26 cellular contexts compared by ENCODE assay signal in genomic region chr5:177265395-177265794, GRCh38. TPM values are rescaled to one million over a fixed set of nuclear protein-coding genes. Genes with fewer than 3 reads are reported as not detected.
DNase-seq lines count a peak whose midpoint lies in the region; ATAC-seq, FAIRE-seq and TF ChIP-seq lines count a peak whose summit lies in the region.
"Had no signal": no experiment of that assay in that cellular context is flagged by ENCODE, and none has a peak within 500 bp of the region (broad histone marks: within the 10 kb centered on the region; RNA-seq: fewer than 3 reads in every experiment).

No MANE protein-coding gene starts in this region.

- no peak for TF ChIP-seq CTCF in K562 (IDR thresholded peaks at IDR 0.05 in 2 of 3, conservative IDR thresholded peaks at IDR 0.05 in 1 of 3; ENCODE audit: insufficient read depth in 2 of 3, low read depth in 1 of 3, low read length in 3 of 3)
- no peak for TF ChIP-seq CTCF in esophagus muscularis mucosa (IDR thresholded peaks at IDR 0.05)

- TF ChIP-seq RAD21 in K562 (CRISPR knock-in tag; conservative IDR thresholded peaks at IDR 0.05 in 1 of 2, IDR thresholded peaks at IDR 0.05 in 1 of 2) = no peak

- TF ChIP-seq EP300 in K562 (IDR thresholded peaks at IDR 0.05; ENCODE audit: low read length) (no peak), esophagus muscularis mucosa (IDR thresholded peaks at IDR 0.05) (no peak)

- H3K4me3 ChIP-seq in right cardiac atrium (ENCODE audit: low read length) (no peak overlapping the region), K562 (no peak overlapping the region), esophagus muscularis mucosa (no peak overlapping the region)
- H3K4me3 ChIP-seq: A549; BLaER1 treated with 17β-estradiol and CSF1 and Interleukin-3, amounts not matched to agents 10 nM and 100 nM; GM12878; HAP-1 had no signal

- TF ChIP-seq POLR2A in K562 (conservative IDR thresholded peaks at IDR 0.05) (no peak), esophagus muscularis mucosa (IDR thresholded peaks at IDR 0.05; ENCODE audit: low read depth) (no peak)

- peak; percentile 19 to 44 for ATAC-seq in right cardiac atrium
- no peak for ATAC-seq in K562
- ATAC-seq in sciatic nerve = peak; percentile 46
- ATAC-seq: A549, GM12878 had no signal

- no peak overlapping the region for H3K27ac ChIP-seq in right cardiac atrium (ENCODE audit: low read length)
- H3K27ac ChIP-seq in K562 (ENCODE audit: extremely low read depth, low read depth, low read length) = no peak overlapping the region
- H3K27ac ChIP-seq in esophagus muscularis mucosa (replicated peaks in 1 of 4) = no peak overlapping the region
- H3K27ac ChIP-seq: A549; BLaER1 treated with 17β-estradiol and CSF1 and Interleukin-3, amounts not matched to agents 10 nM and 100 nM had no signal

- FAIRE-seq in K562 (lab: Jason Lieb, UNC) = no peak
- FAIRE-seq: A549, D721Med, GM12878, GM19239, H54 had no signal

- no TSS peak for BruUV-seq in K562 (replicated peaks; lab: Mats Ljungman, UMichigan)

- DNase-seq in right cardiac atrium (peak in 1 of 3 donors; percentile 54), cardiac septum (ENCODE audit: low spot score) (no peak), K562 (ENCODE audit: extremely low read depth in 1 of 4, low spot score in 3 of 4) (no peak), sciatic nerve (ENCODE audit: low spot score) (no peak), esophagus muscularis mucosa (ENCODE audit: extremely low spot score) (no peak), SK-N-DZ (ENCODE audit: low spot score) (no peak), NCI-H82 treated with DMSO at 0.1 percent for 48 hours (lab: John Stamatoyannopoulos, UW; ENCODE audit: unreplicated experiment) (no peak)
- DNase-seq: 8988T; ACHN; AML-193; BE2C; CD4-positive, alpha-beta T cell; CD8-positive, alpha-beta memory T cell; DMS 273 treated with DMSO at 0.1 percent for 48 hours; DMS79; EL; GDM1; GOT3; HFFc6 had no signal

- no peak overlapping the region for H2AFZ ChIP-seq in K562 (ENCODE audit: low read depth, low read length)

- no peak overlapping the region for H3K4me2 ChIP-seq in K562 (ENCODE audit: insufficient read depth, low read length)
- H3K4me2 ChIP-seq: A549; BLaER1 treated with 17β-estradiol and CSF1 and Interleukin-3, amounts not matched to agents 10 nM and 100 nM had no signal

- H3K9me3 ChIP-seq in right cardiac atrium (ENCODE audit: control insufficient read depth, low read length) = no peaks in the 10 kb centered on the region
- no peaks in the 10 kb centered on the region for H3K9me3 ChIP-seq in K562 (replicated peaks; ENCODE audit: control insufficient read depth, insufficient read depth, low read depth, low read length)
- no peaks in the 10 kb centered on the region for H3K9me3 ChIP-seq in esophagus muscularis mucosa
- H3K9me3 ChIP-seq: A549; BE2C; BLaER1 treated with 17β-estradiol and CSF1 and Interleukin-3, amounts not matched to agents 10 nM and 100 nM; HAP-1 had no signal

- in situ Hi-C loops in K562 (cut with MboI) = no loop called here

- no peak overlapping the region; a peak in 1 of 4 replicates for H3K9ac ChIP-seq in K562 (ENCODE audit: insufficient read depth in 1 of 2, low read depth in 2 of 2, low read length in 2 of 2)
- H3K9ac ChIP-seq: BLaER1 treated with 17β-estradiol and CSF1 and Interleukin-3, amounts not matched to agents 10 nM and 100 nM had no signal

- H4K20me1 ChIP-seq in K562 (replicated peaks; ENCODE audit: control insufficient read depth, insufficient read depth, low read length) = no peaks in the 10 kb centered on the region
- H4K20me1 ChIP-seq: BLaER1 treated with 17β-estradiol and CSF1 and Interleukin-3, amounts not matched to agents 10 nM and 100 nM had no signal

- H3K79me2 ChIP-seq in K562 (ENCODE audit: control insufficient read depth, insufficient read depth, low read length) = no peaks in the 10 kb centered on the region

- CTCF ChIA-PET in K562 (lab: Yijun Ruan, JAX; ENCODE audit: low intra/inter-chr PET ratio) = no interaction called here

- 94% methylated on average over 16 of the region's 16 CpGs for WGBS in right cardiac atrium
- WGBS in K562 (ENCODE audit: insufficient coverage, low coverage, missing lambda C conversion rate) = 92% methylated on average over 14 of the region's 16 CpGs
- 91% methylated on average over 16 of the region's 16 CpGs for WGBS in esophagus muscularis mucosa

- intact Hi-C loops in right cardiac atrium (cut with DNase I) (no loop called here), cardiac septum (cut with DNase I) (no loop called here), K562 (cut with micrococcal nuclease) (no loop called here), sciatic nerve (cut with DNase I) (no loop called here), esophagus muscularis mucosa (cut with DNase I) (no loop called here)

- H3K4me1 ChIP-seq in right cardiac atrium (ENCODE audit: control insufficient read depth, insufficient read depth, low read length) (no peaks in the 10 kb centered on the region), K562 (replicated peaks in 1 of 2; ENCODE audit: control insufficient read depth in 2 of 2, insufficient read depth in 2 of 2, low read length in 2 of 2) (no peaks in the 10 kb centered on the region), esophagus muscularis mucosa (peaks cover 0 to 3% (median 0%) of the 10 kb centered on the region in 4 donors)
- H3K4me1 ChIP-seq: A549; BE2C; BLaER1 treated with 17β-estradiol and CSF1 and Interleukin-3, amounts not matched to agents 10 nM and 100 nM; HAP-1 had no signal

- H3K27me3 ChIP-seq in right cardiac atrium (ENCODE audit: control insufficient read depth, insufficient read depth) (no peaks in the 10 kb centered on the region), K562 (ENCODE audit: control insufficient read depth in 2 of 2, insufficient read depth in 2 of 2, low read length in 2 of 2) (no peaks in the 10 kb centered on the region), esophagus muscularis mucosa (no peaks in the 10 kb centered on the region)
- H3K27me3 ChIP-seq: BE2C; BLaER1 treated with 17β-estradiol and CSF1 and Interleukin-3, amounts not matched to agents 10 nM and 100 nM had no signal

- no peaks in the 10 kb centered on the region for H3K9me1 ChIP-seq in K562 (ENCODE audit: control insufficient read depth, insufficient read depth, low read length)

- H3K36me3 ChIP-seq in K562 (ENCODE audit: control insufficient read depth, insufficient read depth, low read length) (peaks cover 89% of the 10 kb centered on the region), esophagus muscularis mucosa (peaks cover 38 to 97% (median 73%) of the 10 kb centered on the region in 4 donors)

- POLR2A ChIA-PET in K562 (lab: Yijun Ruan, JAX) = no interaction called here

RNA-seq across cellular contexts. Expression of gene RAB24, which starts 38.1 kb away (rescaled TPM):
- 10 to 100 TPM; 15.0 to 23.8 (median 20.6) TPM for total RNA-seq in right cardiac atrium
- polyA plus RNA-seq in right cardiac atrium = 28.6 TPM
- total RNA-seq in cardiac septum = 19.0 TPM
- total RNA-seq in K562 (2011; cell fraction: chromatin; rRNA removed; ENCODE audit: low replicate concordance) = 54.0 and 133 TPM in 2 replicates
- 129 and 138 TPM in 2 replicates for total RNA-seq in K562 (2011; cell fraction: nucleolus; rRNA removed)
- 74.5 and 88.1 TPM in 2 replicates for total RNA-seq in K562 (2011; cell fraction: nucleoplasm; rRNA removed)
- 61.1 and 72.5 TPM in 2 replicates for total RNA-seq in K562 (2014; rRNA removed)
- 16.8 and 21.2 TPM in 2 replicates for total RNA-seq in K562 (2014; rRNA removed; fragmentation: Illumina TruSeq; extraction: Trizol)
- total RNA-seq in K562 (2015; rRNA removed; fragmentation: Illumina TruSeq; extraction: Trizol) = 21.1 and 22.2 TPM in 2 replicates
- 52.5 and 56.7 TPM in 2 replicates for total RNA-seq in K562 (2021)
- polyA plus RNA-seq in K562 (2011; rRNA removed) = 70.4 and 85.1 TPM in 2 replicates
- 83.0 and 103 TPM in 2 replicates for polyA plus RNA-seq in K562 (2011; cell fraction: cytosol; rRNA removed)
- polyA plus RNA-seq in K562 (2011; cell fraction: nucleus; rRNA removed) = 376 and 417 TPM in 2 replicates
- polyA plus RNA-seq in K562 (2012) = 48.9 and 65.7 TPM in 2 replicates
- polyA plus RNA-seq in K562 (2014; fragmentation: Illumina TruSeq; extraction: Trizol) = 34.8 and 40.4 TPM in 2 replicates
- polyA plus RNA-seq in K562 (2014; fragmentation: Nextera tagmentation; extraction: Ambion mirVana) = 10 to 100 TPM; 13.9 to 15.7 TPM
- polyA plus RNA-seq in K562 (2014; rRNA removed) = 107 TPM in 2 replicates
- 15.0 and 17.4 TPM in 2 replicates for polyA minus RNA-seq in K562 (2011; rRNA and poly(A)+ RNA removed)
- polyA minus RNA-seq in K562 (2011; cell fraction: cytosol; rRNA and poly(A)+ RNA removed) = 10.5 and 14.7 TPM in 2 replicates
- polyA minus RNA-seq in K562 (2011; cell fraction: nucleus; rRNA and poly(A)+ RNA removed) = 32.3 and 39.1 TPM in 2 replicates
- 24.4 TPM for total RNA-seq in sciatic nerve
- total RNA-seq in esophagus muscularis mucosa = 10 to 100 TPM; 20.0 to 35.4 (median 31.1) TPM
- 40.3 and 43.5 TPM in 2 replicates for polyA plus RNA-seq in SK-N-DZ (2014; cell fraction: cytosol; rRNA removed)
- polyA plus RNA-seq in SK-N-DZ (2014; cell fraction: nucleus; rRNA removed) = 194 and 231 TPM in 2 replicates

RNA-seq across cellular contexts. Expression of gene PRELID1, which starts 38.2 kb away (rescaled TPM):
- total RNA-seq in right cardiac atrium = 10 to 100 TPM; 40.4 to 55.7 (median 46.0) TPM
- polyA plus RNA-seq in right cardiac atrium = 43.3 TPM
- total RNA-seq in cardiac septum = 49.8 TPM
- 48.2 and 87.9 TPM in 2 replicates for total RNA-seq in K562 (2011; cell fraction: chromatin; rRNA removed; ENCODE audit: low replicate concordance)
- total RNA-seq in K562 (2011; cell fraction: nucleolus; rRNA removed) = 113 and 136 TPM in 2 replicates
- 88.0 and 98.6 TPM in 2 replicates for total RNA-seq in K562 (2011; cell fraction: nucleoplasm; rRNA removed)
- total RNA-seq in K562 (2014; rRNA removed) = 330 and 397 TPM in 2 replicates
- total RNA-seq in K562 (2014; rRNA removed; fragmentation: Illumina TruSeq; extraction: Trizol) = 240 and 288 TPM in 2 replicates
- total RNA-seq in K562 (2015; rRNA removed; fragmentation: Illumina TruSeq; extraction: Trizol) = 336 and 342 TPM in 2 replicates
- total RNA-seq in K562 (2021) = 357 and 376 TPM in 2 replicates
- polyA plus RNA-seq in K562 (2011; rRNA removed) = 306 and 340 TPM in 2 replicates
- polyA plus RNA-seq in K562 (2011; cell fraction: cytosol; rRNA removed) = 419 and 903 TPM in 2 replicates
- polyA plus RNA-seq in K562 (2011; cell fraction: nucleus; rRNA removed) = 140 and 180 TPM in 2 replicates
- polyA plus RNA-seq in K562 (2012) = 250 and 264 TPM in 2 replicates
- polyA plus RNA-seq in K562 (2014; fragmentation: Illumina TruSeq; extraction: Trizol) = 313 and 379 TPM in 2 replicates
- polyA plus RNA-seq in K562 (2014; fragmentation: Nextera tagmentation; extraction: Ambion mirVana) = 10 to 100 TPM; 40.1 to 63.7 TPM
- 484 and 583 TPM in 2 replicates for polyA plus RNA-seq in K562 (2014; rRNA removed)
- polyA minus RNA-seq in K562 (2011; rRNA and poly(A)+ RNA removed) = 122 and 169 TPM in 2 replicates
- 115 and 142 TPM in 2 replicates for polyA minus RNA-seq in K562 (2011; cell fraction: cytosol; rRNA and poly(A)+ RNA removed)
- 52.6 and 54.7 TPM in 2 replicates for polyA minus RNA-seq in K562 (2011; cell fraction: nucleus; rRNA and poly(A)+ RNA removed)
- 50.1 TPM for total RNA-seq in sciatic nerve
- 10 to 100 TPM; 80.6 to 93.6 (median 88.2) TPM for total RNA-seq in esophagus muscularis mucosa
- polyA plus RNA-seq in SK-N-DZ (2014; cell fraction: cytosol; rRNA removed) = 367 and 387 TPM in 2 replicates
- 166 and 262 TPM in 2 replicates for polyA plus RNA-seq in SK-N-DZ (2014; cell fraction: nucleus; rRNA removed)

RNA-seq across cellular contexts. Expression of gene MXD3, which starts 46.3 kb away (rescaled TPM):
- 1 to 10 TPM; 2.4 to 3.6 (median 2.6) TPM for total RNA-seq in right cardiac atrium
- 1.7 TPM for polyA plus RNA-seq in right cardiac atrium
- 1.9 TPM for total RNA-seq in cardiac septum
- total RNA-seq in K562 (2011; cell fraction: chromatin; rRNA removed; ENCODE audit: low replicate concordance) = 16.1 and 35.8 TPM in 2 replicates
- total RNA-seq in K562 (2011; cell fraction: nucleolus; rRNA removed) = 30.9 and 32.9 TPM in 2 replicates
- 25.8 and 34.4 TPM in 2 replicates for total RNA-seq in K562 (2011; cell fraction: nucleoplasm; rRNA removed)
- total RNA-seq in K562 (2014; rRNA removed) = 18.2 and 19.5 TPM in 2 replicates
- 0.65 and 0.83 TPM in 2 replicates for total RNA-seq in K562 (2014; rRNA removed; fragmentation: Illumina TruSeq; extraction: Trizol)
- total RNA-seq in K562 (2015; rRNA removed; fragmentation: Illumina TruSeq; extraction: Trizol) = 4.5 and 6.1 TPM in 2 replicates
- total RNA-seq in K562 (2021) = 12.0 and 16.2 TPM in 2 replicates
- 5.2 and 13.6 TPM in 2 replicates for polyA plus RNA-seq in K562 (2011; rRNA removed)
- 9.9 and 15.2 TPM in 2 replicates for polyA plus RNA-seq in K562 (2011; cell fraction: cytosol; rRNA removed)
- 81.7 and 87.5 TPM in 2 replicates for polyA plus RNA-seq in K562 (2011; cell fraction: nucleus; rRNA removed)
- 9.2 and 20.7 TPM in 2 replicates for polyA plus RNA-seq in K562 (2012)
- polyA plus RNA-seq in K562 (2014; fragmentation: Illumina TruSeq; extraction: Trizol) = 1.8 and 4.5 TPM in 2 replicates
- polyA plus RNA-seq in K562 (2014; fragmentation: Nextera tagmentation; extraction: Ambion mirVana) = under 1 TPM; 0.28 to 0.59 TPM
- 22.8 and 24.8 TPM in 2 replicates for polyA plus RNA-seq in K562 (2014; rRNA removed)
- 1.8 and 1.9 TPM in 2 replicates for polyA minus RNA-seq in K562 (2011; rRNA and poly(A)+ RNA removed)
- 1.2 and 4.6 TPM in 2 replicates for polyA minus RNA-seq in K562 (2011; cell fraction: cytosol; rRNA and poly(A)+ RNA removed)
- 12.3 and 14.9 TPM in 2 replicates for polyA minus RNA-seq in K562 (2011; cell fraction: nucleus; rRNA and poly(A)+ RNA removed)
- 9.9 TPM for total RNA-seq in sciatic nerve
- 10 to 100 TPM in 1 of 4 donors, 1 to 10 TPM in 3; 2.5 to 11.2 (median 7.9) TPM for total RNA-seq in esophagus muscularis mucosa
- polyA plus RNA-seq in SK-N-DZ (2014; cell fraction: cytosol; rRNA removed) = 263 and 287 TPM in 2 replicates
- polyA plus RNA-seq in SK-N-DZ (2014; cell fraction: nucleus; rRNA removed) = 398 TPM in 2 replicates
